Comparison of ENCODE assay signal across 8 cellular contexts in the genomic region with DNA sequence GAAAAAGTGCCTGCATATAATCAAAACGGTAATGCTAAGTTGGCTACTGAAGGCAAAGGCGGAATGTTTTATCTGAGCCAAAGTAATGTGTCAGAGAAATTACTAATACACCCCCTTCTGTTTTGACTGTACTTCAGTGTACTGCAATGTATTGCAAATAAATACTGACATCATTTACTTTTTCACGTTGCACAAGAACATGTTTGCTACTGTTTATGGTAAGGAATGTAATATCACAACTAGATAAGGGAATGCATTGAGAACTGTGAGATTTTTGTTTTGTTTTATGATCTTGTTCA.
DNase-seq lines count a peak whose midpoint lies in the region; ATAC-seq and TF ChIP-seq lines count a peak whose summit lies in the region.

No MANE protein-coding gene starts in this region.

- H3K9me3 ChIP-seq in DOHH2 (ENCODE audit: control insufficient read depth, insufficient read depth, low read length): no peaks in the 10 kb centered on the region
- no peaks in the 10 kb centered on the region for H3K9me3 ChIP-seq in Loucy (ENCODE audit: insufficient read depth, low read depth, low read length)
- H3K9me3 ChIP-seq in mucosa of stomach (ENCODE audit: control insufficient read depth, low read length): no peaks in the 10 kb centered on the region

- peak overlapping the region; percentile 61 for H3K9ac ChIP-seq in Loucy (ENCODE audit: low read depth, low read length, poor library complexity, severe bottlenecking)
- H3K9ac ChIP-seq in mucosa of stomach (ENCODE audit: low read length): peak overlapping the region; percentile 77

- H3K27me3 ChIP-seq in DOHH2 (ENCODE audit: control insufficient read depth, low read length) (no peaks in the 10 kb centered on the region), Loucy (ENCODE audit: insufficient read depth, low read length, poor library complexity, severe bottlenecking) (no peaks in the 10 kb centered on the region), mucosa of stomach (ENCODE audit: control insufficient read depth, insufficient read depth, low read length) (no peaks in the 10 kb centered on the region)

- H3K9me2 ChIP-seq in DOHH2 (replicated peaks; ENCODE audit: control insufficient read depth, low read length) (no peaks in the 10 kb centered on the region), Loucy (replicated peaks; ENCODE audit: low read depth, low read length) (no peaks in the 10 kb centered on the region)

- H3K27ac ChIP-seq in DOHH2 (ENCODE audit: low read depth, low read length): peak overlapping the region; percentile 76

- TF ChIP-seq CTCF in DOHH2 (IDR thresholded peaks at IDR 0.05; ENCODE audit: low read depth, low read length, poor library complexity, severe bottlenecking): no peak
- no peak for TF ChIP-seq CTCF in Loucy (conservative IDR thresholded peaks at IDR 0.05; ENCODE audit: low read length)
- no peak for TF ChIP-seq CTCF in cardiac fibroblast (IDR thresholded peaks at IDR 0.05; ENCODE audit: low read depth, low read length)

- H3F3A ChIP-seq in DOHH2 (ENCODE audit: control insufficient read depth, insufficient read depth): no peaks in the 10 kb centered on the region
- H3F3A ChIP-seq in Loucy (ENCODE audit: low read depth): 0 out of 2 replicates have a peak, but pooled peaks cover 3% of the 10 kb centered on the region

- peak; percentile 66 to 90 for DNase-seq in cardiac fibroblast (ENCODE audit: low read depth in 2 of 2)
- no peak for DNase-seq in NCI-H2196 (lab: John Stamatoyannopoulos, UW; ENCODE audit: unreplicated experiment)

- H3K36me3 ChIP-seq in DOHH2 (ENCODE audit: control insufficient read depth, low read length) (no peaks in the 10 kb centered on the region), Loucy (ENCODE audit: insufficient read depth, low read length) (no peaks in the 10 kb centered on the region), mucosa of stomach (ENCODE audit: control insufficient read depth, insufficient read depth, low read length) (no peaks in the 10 kb centered on the region)

- H3K4me3 ChIP-seq in DOHH2 (ENCODE audit: low read length) (peak overlapping the region; percentile 81), Loucy (ENCODE audit: low read length, poor library complexity, severe bottlenecking) (peak overlapping the region; percentile 75), cardiac fibroblast (replicated peaks in 1 of 2; ENCODE audit: low read depth in 2 of 2, low read length in 2 of 2) (peak overlapping the region; percentile 64 to 92), mucosa of stomach (ENCODE audit: low read length) (peak overlapping the region; percentile 62)

- H4K20me1 ChIP-seq in DOHH2 (ENCODE audit: control insufficient read depth, insufficient read depth, low read depth, low read length) (peaks cover 9% of the 10 kb centered on the region; the same call in 1 of the 2 replicates), Loucy (ENCODE audit: insufficient read depth, low read length, poor library complexity, severe bottlenecking) (peaks cover 29% of the 10 kb centered on the region)

- ATAC-seq in GM21515 (IDR thresholded peaks at IDR 0.05; ENCODE audit: unreplicated experiment) (no peak), HG03039 (IDR thresholded peaks at IDR 0.05; ENCODE audit: unreplicated experiment) (no peak), HG03432 (IDR thresholded peaks at IDR 0.05; ENCODE audit: unreplicated experiment) (no peak)

- peaks cover 23% of the 10 kb centered on the region for H3K4me1 ChIP-seq in DOHH2 (ENCODE audit: control insufficient read depth, low read length)
- H3K4me1 ChIP-seq in Loucy (ENCODE audit: insufficient read depth, low read length, poor library complexity, severe bottlenecking): peaks cover 31% of the 10 kb centered on the region
- no peaks in the 10 kb centered on the region for H3K4me1 ChIP-seq in mucosa of stomach (ENCODE audit: control insufficient read depth, insufficient read depth, low read length)

- H2AFZ ChIP-seq in Loucy (ENCODE audit: low read length): peak overlapping the region; percentile 93

- H3K4me2 ChIP-seq in DOHH2 (ENCODE audit: low read length) (peak overlapping the region; percentile 77), Loucy (ENCODE audit: low read depth, low read length, poor library complexity, severe bottlenecking) (peak overlapping the region; percentile 84)

- peaks cover 41% of the 10 kb centered on the region for H3K79me2 ChIP-seq in DOHH2 (ENCODE audit: control insufficient read depth, low read length)
- peaks cover 39% of the 10 kb centered on the region for H3K79me2 ChIP-seq in Loucy (ENCODE audit: insufficient read depth, low read length)
